In genomic region chr2:66470199-66470598, GRCh38 we compare ENCODE assay signal across 18 cellular contexts. TPM values are rescaled to one million over a fixed set of nuclear protein-coding genes. Genes with fewer than 3 reads are reported as not detected.
DNase-seq lines count a peak whose midpoint lies in the region; FAIRE-seq and TF ChIP-seq lines count a peak whose summit lies in the region.
"Had no signal": no experiment of that assay in that cellular context is flagged by ENCODE, and none has a peak within 500 bp of the region (broad histone marks: within the 10 kb centered on the region; RNA-seq: fewer than 3 reads in every experiment).

No MANE protein-coding gene starts in this region.

- no peak overlapping the region for H3K9ac ChIP-seq in endocrine pancreas (ENCODE audit: control insufficient read depth, insufficient read depth, low read length)
- H3K9ac ChIP-seq: BLaER1 treated with 17β-estradiol and CSF1 and Interleukin-3, amounts not matched to agents 10 nM and 100 nM had no signal

- H3K9me3 ChIP-seq in endocrine pancreas (ENCODE audit: control insufficient read depth, low read length), result no peaks in the 10 kb centered on the region
- H3K9me3 ChIP-seq in muscle layer of duodenum (ENCODE audit: control insufficient read depth in 1 of 2, low read length in 2 of 2), result no peaks in the 10 kb centered on the region
- H3K9me3 ChIP-seq in small intestine (ENCODE audit: control insufficient read depth, low read depth), result no peaks in the 10 kb centered on the region
- H3K9me3 ChIP-seq in testis, result no peaks in the 10 kb centered on the region
- no peaks in the 10 kb centered on the region for H3K9me3 ChIP-seq in suprapubic skin
- H3K9me3 ChIP-seq: BLaER1 treated with 17β-estradiol and CSF1 and Interleukin-3, amounts not matched to agents 10 nM and 100 nM had no signal

- FAIRE-seq in small intestine (lab: Jason Lieb, UNC), result no peak
- FAIRE-seq: GM12892, RCC 7860 had no signal

- H3K36me3 ChIP-seq in endocrine pancreas (ENCODE audit: control insufficient read depth, insufficient read depth, low read length) (no peaks in the 10 kb centered on the region), muscle layer of duodenum (ENCODE audit: control insufficient read depth in 1 of 2, insufficient read depth in 2 of 2, low read length in 2 of 2) (no peaks in the 10 kb centered on the region), small intestine (ENCODE audit: control insufficient read depth in 2 of 2, insufficient read depth in 2 of 2, low read length in 2 of 2) (no peaks in the 10 kb centered on the region), testis (ENCODE audit: low read depth, missing control alignments) (no peaks in the 10 kb centered on the region), suprapubic skin (no peaks in the 10 kb centered on the region)
- H3K36me3 ChIP-seq: BLaER1 treated with 17β-estradiol and CSF1 and Interleukin-3, amounts not matched to agents 10 nM and 100 nM had no signal

- peaks cover 38% of the 10 kb centered on the region for H3K4me1 ChIP-seq in endocrine pancreas (ENCODE audit: control insufficient read depth, insufficient read depth, low read length)
- H3K4me1 ChIP-seq in muscle layer of duodenum (ENCODE audit: control insufficient read depth in 1 of 2, insufficient read depth in 2 of 2, low read length in 2 of 2), result peaks cover 14 to 54% of the 10 kb centered on the region in 2 donors
- peaks cover 0 to 6% of the 10 kb centered on the region in 2 donors for H3K4me1 ChIP-seq in small intestine (ENCODE audit: control insufficient read depth in 2 of 2, insufficient read depth in 1 of 2, low read depth in 1 of 2, low read length in 1 of 2)
- peaks cover 3% of the 10 kb centered on the region for H3K4me1 ChIP-seq in testis
- H3K4me1 ChIP-seq in suprapubic skin, result no peaks in the 10 kb centered on the region
- H3K4me1 ChIP-seq: BLaER1 treated with 17β-estradiol and CSF1 and Interleukin-3, amounts not matched to agents 10 nM and 100 nM had no signal

- no peak for TF ChIP-seq EP300 in suprapubic skin (IDR thresholded peaks at IDR 0.05)

- WGBS in small intestine, 3 donors, result 5 to 29% (median 16%) methylated on average over 2 of the region's 2 CpGs
- WGBS in testis, 2 donors, result 41 to 45% methylated on average over 2 of the region's 2 CpGs
- 61% methylated on average over 2 of the region's 2 CpGs for WGBS in suprapubic skin

- TF ChIP-seq POLR2A in testis (IDR thresholded peaks at IDR 0.05) (no peak), suprapubic skin (IDR thresholded peaks at IDR 0.05) (no peak)

- H3K27ac ChIP-seq in muscle layer of duodenum (ENCODE audit: low read length) (peak overlapping the region; percentile 6), small intestine (ENCODE audit: low read depth in 1 of 2, low read length in 1 of 2) (no peak overlapping the region), testis (no peak overlapping the region), suprapubic skin (no peak overlapping the region)
- H3K27ac ChIP-seq: 22Rv1; BLaER1 treated with 17β-estradiol and CSF1 and Interleukin-3, amounts not matched to agents 10 nM and 100 nM had no signal

- DNase-seq in NCI-H1417 (lab: John Stamatoyannopoulos, UW), result peak in 2 of 3 experiments; percentile 8 to 62
- no peak for DNase-seq in NCI-H1417 treated with DMSO at 0.1 percent for 48 hours (lab: John Stamatoyannopoulos, UW)
- peak; percentile 42 for DNase-seq in small intestine
- no peak for DNase-seq in activated CD4-positive, alpha-beta T cell treated with anti-CD3 and anti-CD28 coated beads for 1 hour
- no peak for DNase-seq in testis
- DNase-seq in suprapubic skin (ENCODE audit: low spot score in 2 of 2), result no peak
- DNase-seq: CD8-positive, alpha-beta memory T cell; KBM-7; NCI-H1436 treated with DMSO at 0.1 percent for 48 hours; NCI-H2081 treated with DMSO at 0.1 percent for 48 hours; NCI-H510A; SHP77 had no signal

- H3K4me3 ChIP-seq in endocrine pancreas (ENCODE audit: control insufficient read depth, insufficient read depth, low read length) (peak overlapping the region; percentile 16), muscle layer of duodenum (ENCODE audit: low read depth in 1 of 2, low read length in 2 of 2) (no peak overlapping the region), small intestine (ENCODE audit: low read depth in 1 of 2, low read length in 2 of 2) (no peak overlapping the region), testis (no peak overlapping the region), suprapubic skin (no peak overlapping the region)
- H3K4me3 ChIP-seq: BLaER1 treated with 17β-estradiol and CSF1 and Interleukin-3, amounts not matched to agents 10 nM and 100 nM had no signal

- intact Hi-C loops in testis (cut with DNase I; ENCODE audit: low total_unique reads), result no loop called here

- TF ChIP-seq CTCF in testis (IDR thresholded peaks at IDR 0.05) (no peak), suprapubic skin (IDR thresholded peaks at IDR 0.05) (no peak)

- no peaks in the 10 kb centered on the region for H3K27me3 ChIP-seq in endocrine pancreas (ENCODE audit: control insufficient read depth, insufficient read depth, low read length)
- H3K27me3 ChIP-seq in muscle layer of duodenum (ENCODE audit: low read depth, low read length), result no peaks in the 10 kb centered on the region
- H3K27me3 ChIP-seq in small intestine (ENCODE audit: control insufficient read depth in 2 of 2, insufficient read depth in 2 of 2, low read length in 2 of 2), result no peaks in the 10 kb centered on the region
- no peaks in the 10 kb centered on the region for H3K27me3 ChIP-seq in testis
- no peaks in the 10 kb centered on the region for H3K27me3 ChIP-seq in suprapubic skin
- H3K27me3 ChIP-seq: BLaER1 treated with 17β-estradiol and CSF1 and Interleukin-3, amounts not matched to agents 10 nM and 100 nM had no signal

RNA-seq across cellular contexts. Expression of gene MEIS1, which starts 35.3 kb away (rescaled TPM):
- polyA plus RNA-seq in small intestine, result 1 to 10 TPM; 1.1 to 7.9 (median 3.2) TPM
- 10 to 100 TPM; 10.8 to 13.8 TPM for total RNA-seq in testis
- 13.5 TPM for polyA plus RNA-seq in testis (ENCODE audit: insufficient read depth, low read depth, low replicate concordance)
- total RNA-seq in suprapubic skin, result 10 to 100 TPM; 12.7 to 28.0 (median 20.3) TPM
- total RNA-seq: CD8-positive, alpha-beta memory T cell had no signal
- polyA plus RNA-seq: CD8-positive, alpha-beta memory T cell had no signal

Comparison
In these comparisons a context has a peak if more than half of its experiments do, and no peak if none do; other contexts are left out.
1. DNase-seq: peak in NCI-H1417 (2 of 3) and small intestine (single experiment); none in NCI-H1417 treated with DMSO at 0.1 percent for 48 hours (single experiment), activated CD4-positive, alpha-beta T cell treated with anti-CD3 and anti-CD28 coated beads for 1 hour (single experiment), testis (single experiment) and suprapubic skin (0 of 2).